Comparison of ENCODE assay signal across 2 cellular contexts in genomic region chr14:96752594-96752993, GRCh38.
TF ChIP-seq lines count a peak whose summit lies in the region.

No MANE protein-coding gene starts in this region.

TF ChIP-seq in IMR-90, 13 proteins besides CTCF, POLR2A, EP300 and RAD21 (continued from another document):
- no peak for TF ChIP-seq CEBPB (IDR thresholded peaks at IDR 0.05; ENCODE audit: low read depth, low read length)
- no peak for TF ChIP-seq CHD1 (IDR thresholded peaks at IDR 0.05; ENCODE audit: low read depth, low read length)
- no peak for TF ChIP-seq RFX5 (IDR thresholded peaks at IDR 0.05; ENCODE audit: low read depth, low read length)
- no peak for TF ChIP-seq RCOR1 (IDR thresholded peaks at IDR 0.05; ENCODE audit: insufficient replicate concordance, low read length)
- no peak for TF ChIP-seq BHLHE40 (IDR thresholded peaks at IDR 0.05; ENCODE audit: low read depth, low read length)
- no peak for TF ChIP-seq SMC3 (IDR thresholded peaks at IDR 0.05; ENCODE audit: low read depth, low read length)
- TF ChIP-seq ELK1 (IDR thresholded peaks at IDR 0.05; ENCODE audit: borderline replicate concordance, low read depth, low read length) = no peak
- no peak for TF ChIP-seq MAZ (IDR thresholded peaks at IDR 0.05; ENCODE audit: borderline replicate concordance, low read depth, low read length)
- no peak for TF ChIP-seq MXI1 (IDR thresholded peaks at IDR 0.05; ENCODE audit: borderline replicate concordance, low read depth, low read length)

TF ChIP-seq in SK-N-SH, 30 proteins besides CTCF, POLR2A, EP300 and RAD21 (continued from another document):
- TF ChIP-seq SMC3 (IDR thresholded peaks at IDR 0.05; ENCODE audit: low read depth, low read length) = no peak
- no peak for TF ChIP-seq CHD2 (IDR thresholded peaks at IDR 0.05; ENCODE audit: low read length, partially characterized antibody)
- no peak for TF ChIP-seq MXI1 (IDR thresholded peaks at IDR 0.05; ENCODE audit: low read depth, low read length)
